ENCODE assay signal across 14 cellular contexts in genomic region chr10:37865957-37866671, GRCh38. TPM values are rescaled to one million over a fixed set of nuclear protein-coding genes. Genes with fewer than 3 reads are reported as not detected.
DNase-seq lines count a peak whose midpoint lies in the region; ATAC-seq, FAIRE-seq and TF ChIP-seq lines count a peak whose summit lies in the region.
"Had no signal": no experiment of that assay in that cellular context is flagged by ENCODE, and none has a peak within 500 bp of the region (broad histone marks: within the 10 kb centered on the region; RNA-seq: fewer than 3 reads in every experiment).

No MANE protein-coding gene starts in this region.

- no peak overlapping the region for H3K4me3 Mint-ChIP-seq in CD4-positive, alpha-beta T cell
- H3K4me3 Mint-ChIP-seq: activated naive CD8-positive, alpha-beta T cell had no signal

- H2AFZ ChIP-seq in GM12878 (ENCODE audit: control insufficient read depth, low read depth, low read length) = no peak overlapping the region

- H3K4me3 ChIP-seq in DOHH2 (ENCODE audit: low read length) (no peak overlapping the region), GM12878 (no peak overlapping the region), HAP-1 (no peak overlapping the region)
- H3K4me3 ChIP-seq: right atrium auricular region, tibial artery had no signal

- ATAC-seq in GM21367 (IDR thresholded peaks at IDR 0.05; ENCODE audit: unreplicated experiment) (peak; percentile 53), HG03460 (IDR thresholded peaks at IDR 0.05; ENCODE audit: unreplicated experiment) (peak; percentile 40), GM12878 (peak; percentile 78), esophagus mucosa (no peak)
- no peak for ATAC-seq in CD4-positive, alpha-beta T cell (ENCODE audit: poor library complexity)
- ATAC-seq: Panc1 had no signal

- H3K4me2 ChIP-seq in DOHH2 (ENCODE audit: low read length) (peak overlapping the region; percentile 43), GM12878 (ENCODE audit: control insufficient read depth, insufficient read depth) (no peak overlapping the region; the same call in 1 of the 2 replicates)

- no peak for TF ChIP-seq POLR2A in GM12878 (IDR thresholded peaks at IDR 0.05; ENCODE audit: low read depth, low read length)

- H4K20me1 ChIP-seq in DOHH2 (ENCODE audit: control insufficient read depth, insufficient read depth, low read depth, low read length) (no peaks in the 10 kb centered on the region), GM12878 (ENCODE audit: control insufficient read depth, insufficient read depth) (no peaks in the 10 kb centered on the region)

- CTCF ChIA-PET in GM12878 (lab: Yijun Ruan, JAX) = interaction anchor here (0.8 to 1.6 kb wide), 3 partner anchors 8 to 111 kb away, joined by 3 to 6 read pairs (median 3); partner anchors contain the start of gene ZNF25
- CTCF ChIA-PET in CD4-positive, alpha-beta T cell (lab: Charles Lee) = no interaction called here

- RAD21 ChIA-PET in GM12878 (lab: Charles Lee; ENCODE audit: unreplicated experiment) = no interaction called here

- H3K27ac ChIP-seq in DOHH2 (ENCODE audit: low read depth, low read length) = no peak overlapping the region
- peak overlapping the region; percentile 52 for H3K27ac ChIP-seq in GM12878 (ENCODE audit: control insufficient read depth, insufficient read depth)
- H3K27ac ChIP-seq in CD4-positive, alpha-beta T cell (ENCODE audit: low read depth, low read length) = no peak overlapping the region
- H3K27ac ChIP-seq: right atrium auricular region, tibial artery had no signal

- H3K36me3 ChIP-seq in DOHH2 (ENCODE audit: control insufficient read depth, low read length) (no peaks in the 10 kb centered on the region), GM12878 (ENCODE audit: control insufficient read depth in 2 of 2, insufficient read depth in 2 of 2, low read length in 1 of 2) (no peaks in the 10 kb centered on the region), HAP-1 (replicated peaks) (no peaks in the 10 kb centered on the region)
- H3K36me3 ChIP-seq: right atrium auricular region, tibial artery had no signal

- no peaks in the 10 kb centered on the region for H3K27me3 Mint-ChIP-seq in CD4-positive, alpha-beta T cell
- H3K27me3 Mint-ChIP-seq: activated naive CD8-positive, alpha-beta T cell had no signal

- TF ChIP-seq RAD21 in GM12878 (IDR thresholded peaks at IDR 0.05; ENCODE audit: insufficient read depth, low read depth, low read length) = no peak

- H3K9me3 Mint-ChIP-seq in CD4-positive, alpha-beta T cell = no peaks in the 10 kb centered on the region

- peak; percentile 82 for FAIRE-seq in GM12878 (lab: Jason Lieb, UNC)
- FAIRE-seq: colon had no signal

- no peaks in the 10 kb centered on the region for H3K9me3 ChIP-seq in DOHH2 (ENCODE audit: control insufficient read depth, insufficient read depth, low read length)
- H3K9me3 ChIP-seq in GM12878 (replicated peaks; ENCODE audit: control insufficient read depth, insufficient read depth, low read length) = no peaks in the 10 kb centered on the region
- H3K9me3 ChIP-seq in HAP-1 = no peaks in the 10 kb centered on the region
- no peaks in the 10 kb centered on the region for H3K9me3 ChIP-seq in CD4-positive, alpha-beta T cell (ENCODE audit: control insufficient read depth, low read length)
- H3K9me3 ChIP-seq: right atrium auricular region, tibial artery had no signal

- SMC1A ChIA-PET in GM12878 (lab: Charles Lee; ENCODE audit: uncharacterized antibody, unreplicated experiment) = interaction anchor here (0.9 to 1.3 kb wide), 3 partner anchors 9 to 109 kb away, joined by 3 to 4 read pairs (median 4); partner anchors contain the start of gene ZNF248

- no peak for DNase-seq in GM12878 (ENCODE audit: low read depth, low spot score)
- no peak for DNase-seq in HAP-1 (ENCODE audit: low spot score in 2 of 2)
- DNase-seq in activated effector memory CD4-positive, alpha-beta T cell treated with anti-CD3 and anti-CD28 coated beads, Interleukin-2, amount 50 U/mL, for 16 hours = no peak
- no peak for DNase-seq in CD4-positive, alpha-beta T cell
- DNase-seq: NCI-H187, tibial artery had no signal

- intact Hi-C loops in GM12878 (cut with micrococcal nuclease; ENCODE audit: unreplicated experiment) = no loop called here
- intact Hi-C loops in CD4-positive, alpha-beta T cell (cut with DNase I, micrococcal nuclease) = no loop called here

- peaks cover 9% of the 10 kb centered on the region for H3K4me1 ChIP-seq in DOHH2 (ENCODE audit: control insufficient read depth, low read length)
- peaks cover 10% of the 10 kb centered on the region for H3K4me1 ChIP-seq in GM12878 (ENCODE audit: control insufficient read depth, insufficient read depth, low read length)
- no peaks in the 10 kb centered on the region for H3K4me1 ChIP-seq in HAP-1
- H3K4me1 ChIP-seq: right atrium auricular region, tibial artery had no signal

- peak in 1 of 2 experiments; percentile 51; a peak in 1 of 4 replicates for TF ChIP-seq EP300 in GM12878 (IDR thresholded peaks at IDR 0.05; ENCODE audit: borderline replicate concordance in 1 of 2, control insufficient read depth in 1 of 2, low read depth in 2 of 2, low read length in 2 of 2)

- H3K27ac Mint-ChIP-seq in CD4-positive, alpha-beta T cell = no peak overlapping the region
- H3K27ac Mint-ChIP-seq: activated naive CD8-positive, alpha-beta T cell had no signal

- peak overlapping the region; percentile 17; the same call in 1 of the 2 replicates for H3K9ac ChIP-seq in GM12878 (ENCODE audit: control insufficient read depth, insufficient read depth, low read length)

- TF ChIP-seq CTCF in DOHH2 (IDR thresholded peaks at IDR 0.05; ENCODE audit: low read depth, low read length, poor library complexity, severe bottlenecking) = no peak
- no peak for TF ChIP-seq CTCF in GM12878 (IDR thresholded peaks at IDR 0.05 in 2 of 3, conservative IDR thresholded peaks at IDR 0.05 in 1 of 3; ENCODE audit: control insufficient read depth in 2 of 3, extremely low read depth in 1 of 3, insufficient read depth in 1 of 3, low read depth in 3 of 3, low read length in 3 of 3)
- TF ChIP-seq CTCF in CD4-positive, alpha-beta T cell (IDR thresholded peaks at IDR 0.05) = no peak

- no peaks in the 10 kb centered on the region for H3K79me2 ChIP-seq in DOHH2 (ENCODE audit: control insufficient read depth, low read length)
- no peaks in the 10 kb centered on the region for H3K79me2 ChIP-seq in GM12878 (ENCODE audit: control insufficient read depth, insufficient read depth, low read length)

- POLR2A ChIA-PET in GM12878 (lab: Charles Lee) = interaction anchor here (1.0 kb wide), 1 partner anchor 10 kb away, joined by 4 read pairs; no protein-coding TSS in a partner anchor
- POLR2A ChIA-PET in CD4-positive, alpha-beta T cell (lab: Charles Lee) = no interaction called here

- H3K27me3 ChIP-seq in DOHH2 (ENCODE audit: control insufficient read depth, low read length) = no peaks in the 10 kb centered on the region
- no peaks in the 10 kb centered on the region for H3K27me3 ChIP-seq in GM12878 (replicated peaks in 1 of 2; ENCODE audit: control insufficient read depth in 2 of 2, insufficient read depth in 2 of 2, low read length in 1 of 2)
- H3K27me3 ChIP-seq in HAP-1 (ENCODE audit: low read depth) = no peaks in the 10 kb centered on the region
- H3K27me3 ChIP-seq in CD4-positive, alpha-beta T cell (ENCODE audit: control insufficient read depth, insufficient read depth, low read length) = no peaks in the 10 kb centered on the region
- H3K27me3 ChIP-seq: right atrium auricular region, tibial artery had no signal

- H3K4me1 Mint-ChIP-seq in CD4-positive, alpha-beta T cell (ENCODE audit: low read depth) = no peaks in the 10 kb centered on the region

- H3F3A ChIP-seq in DOHH2 (ENCODE audit: control insufficient read depth, insufficient read depth) = no peaks in the 10 kb centered on the region

- WGBS in GM12878 (ENCODE audit: insufficient coverage, insufficient replicate concordance, low lambda C conversion rate, missing lambda C conversion rate) = 13% methylated on average over 8 of the region's 8 CpGs

- no TSS peak for BruUV-seq in GM12878 (replicated peaks; lab: Mats Ljungman, UMichigan)

- no peaks in the 10 kb centered on the region for H3K36me3 Mint-ChIP-seq in CD4-positive, alpha-beta T cell (ENCODE audit: low read depth)
- H3K36me3 Mint-ChIP-seq: activated naive CD8-positive, alpha-beta T cell had no signal

- in situ Hi-C loops in GM12878 (cut with MboI) = no loop called here
- in situ Hi-C loops in HAP-1 (cut with MboI; ENCODE audit: low sequenced_read_pairs) = no loop called here

- H3K9me2 ChIP-seq in DOHH2 (replicated peaks; ENCODE audit: control insufficient read depth, low read length) = no peaks in the 10 kb centered on the region

TF ChIP-seq in GM12878, 131 proteins besides CTCF, POLR2A, EP300 and RAD21 (continues in another document):
- TF ChIP-seq USF1 (IDR thresholded peaks at IDR 0.05; ENCODE audit: borderline replicate concordance, extremely low read length, insufficient read depth, low read depth, low read length) = no peak
- 0 out of 2 replicates have a peak, but pooled peaks have one; percentile 50 for TF ChIP-seq ZNF217 (IDR thresholded peaks at IDR 0.05)
- TF ChIP-seq IKZF1 (conservative IDR thresholded peaks at IDR 0.05) = peak; percentile 89
- 0 out of 2 replicates have a peak, but pooled peaks have one; percentile 16 for TF ChIP-seq NR2F1 (conservative IDR thresholded peaks at IDR 0.05)
- TF ChIP-seq EED (IDR thresholded peaks at IDR 0.05; ENCODE audit: low read depth) = peak; percentile 71

RNA-seq across cellular contexts. Expression of gene ZNF248, which starts 8.7 kb away (rescaled TPM):
- total RNA-seq in GM12878 (2013; cell fraction: nucleolus; rRNA removed) = 116 TPM in 2 replicates
- total RNA-seq in GM12878 (2014; rRNA removed) (5.7 and 8.7 TPM in 2 replicates), GM12878 (2014; rRNA removed; fragmentation: Illumina TruSeq; extraction: Trizol) (8.4 and 9.1 TPM in 2 replicates), GM12878 (2021) (5.7 and 7.1 TPM in 2 replicates), esophagus mucosa (3.2 TPM)
- 3.9 TPM for polyA plus RNA-seq in GM12878 (2011; ENCODE audit: low read depth)
- polyA plus RNA-seq in GM12878 (2011; rRNA removed) (16.3 and 23.7 TPM in 2 replicates), GM12878 (2014; fragmentation: Illumina TruSeq; extraction: Trizol) (9.4 and 15.0 TPM in 2 replicates), GM12878 (2014; fragmentation: Nextera tagmentation; extraction: Ambion mirVana) (1 to 10 TPM; 2.0 to 4.9 TPM), GM12878 (2014; rRNA removed) (10.7 and 14.2 TPM in 2 replicates), GM12878 (2016; fragmentation: Nextera tagmentation; extraction: Ambion mirVana) (10 to 100 TPM in 1 of 2 experiments, 1 to 10 TPM in 1; 9.6 to 10.8 TPM)
- 6.8 and 7.8 TPM in 2 replicates for polyA plus RNA-seq in GM12878 (2011; cell fraction: cytosol; rRNA removed)
- 43.0 and 48.5 TPM in 2 replicates for polyA plus RNA-seq in GM12878 (2011; cell fraction: nucleus; rRNA removed)
- 5.5 and 8.8 TPM in 2 replicates for polyA plus RNA-seq in GM12878 (2012)
- polyA minus RNA-seq in GM12878 (2011; rRNA and poly(A)+ RNA removed) = 13.0 and 13.4 TPM in 2 replicates
- 3.1 and 5.0 TPM in 2 replicates for polyA minus RNA-seq in GM12878 (2011; cell fraction: cytosol; rRNA and poly(A)+ RNA removed)
- polyA minus RNA-seq in GM12878 (2011; cell fraction: nucleus; rRNA and poly(A)+ RNA removed) = 18.7 and 21.9 TPM in 2 replicates
- 1 to 10 TPM; 3.2 to 3.4 TPM for total RNA-seq in CD4-positive, alpha-beta T cell

Comparison
In these comparisons a context has a peak if more than half of its experiments do, and no peak if none do; other contexts are left out.
1. ATAC-seq: peak in GM21367 (single experiment), HG03460 (single experiment) and GM12878 (single experiment); none in esophagus mucosa (single experiment) and CD4-positive, alpha-beta T cell (single experiment).